In genomic region chr12:55925870-55926737, GRCh38 we compare ENCODE assay signal across 8 cellular contexts. TPM values are rescaled to one million over a fixed set of nuclear protein-coding genes. Genes with fewer than 3 reads are reported as not detected.
A peak's percentile ranks its signal among the peaks of the same experiment; 100 is the strongest.
DNase-seq lines count a peak whose midpoint lies in the region; ATAC-seq, FAIRE-seq and TF ChIP-seq lines count a peak whose summit lies in the region.

No MANE protein-coding gene starts in this region.

- 16 to 18% methylated on average over 10 of the region's 10 CpGs for WGBS in heart right ventricle, 2 donors
- 12 to 19% (median 18%) methylated on average over 10 of the region's 10 CpGs for WGBS in spleen, 5 donors

- H3K4me1 Mint-ChIP-seq in activated B cell treated with CpG ODN at 0.5 μM for 24 hours: peaks cover 63% of the 10 kb centered on the region

- H3K36me3 ChIP-seq in heart right ventricle (peaks cover 0 to 33% (median 0%) of the 10 kb centered on the region in 9 donors), spleen (peaks cover 0 to 40% (median 9%) of the 10 kb centered on the region in 6 donors)

- H3K36me3 Mint-ChIP-seq in activated B cell treated with CpG ODN at 0.5 μM for 24 hours (ENCODE audit: low read depth): peaks cover 42% of the 10 kb centered on the region

- H3K27ac ChIP-seq in heart right ventricle (peak overlapping the region; percentile 88 to 99 (median 96)), spleen (peak overlapping the region; percentile 93 to 99 (median 96))

- H3K9me3 Mint-ChIP-seq in activated B cell treated with CpG ODN at 0.5 μM for 24 hours: no peaks in the 10 kb centered on the region

- no peaks in the 10 kb centered on the region for H3K27me3 ChIP-seq in heart right ventricle
- H3K27me3 ChIP-seq in spleen (replicated peaks in 1 of 7): no peaks in the 10 kb centered on the region

- POLR2A ChIA-PET in activated B cell treated with CpG ODN at 0.5 μM for 24 hours (lab: Charles Lee): interaction anchor here (0.5 to 6.8 kb wide), 14 partner anchors 10 to 780 kb away, joined by 3 to 70 read pairs (median 4); partner anchors contain the start of genes DNAJC14, ORMDL2, RAB5B and SARNP

- no peak for FAIRE-seq in H54 (lab: Jason Lieb, UNC)

- CTCF ChIA-PET in activated B cell treated with CpG ODN at 0.5 μM for 24 hours (lab: Charles Lee): interaction anchor here (0.8 to 3.4 kb wide), 14 partner anchors 10 to 187 kb away, joined by 3 to 43 read pairs (median 4); partner anchors contain the start of genes DNAJC14, ORMDL2, PA2G4 and SARNP

- ATAC-seq in heart right ventricle (no peak), left ventricle myocardium superior (no peak), activated B cell treated with CpG ODN at 0.5 μM for 24 hours (ENCODE audit: low read depth) (peak; percentile 0), HG03457 (IDR thresholded peaks at IDR 0.05; ENCODE audit: unreplicated experiment) (no peak)

- H3K9me3 ChIP-seq in heart right ventricle: no peaks in the 10 kb centered on the region
- no peaks in the 10 kb centered on the region for H3K9me3 ChIP-seq in spleen

- H3K4me3 ChIP-seq in heart right ventricle (peak overlapping the region; percentile 69 to 100 (median 85)), spleen (peak overlapping the region; percentile 70 to 98 (median 88))

- intact Hi-C loops in heart right ventricle (cut with DNase I): loop anchor here in 7 of 10 donors (2.0 to 5.0 kb wide), 8 partner anchors 46 to 116 kb away; partner anchors contain the start of genes DNAJC14 (in 2 of the 7), RAB5B (in 1 of the 7) and RPS26 (in 1 of the 7)
- intact Hi-C loops in left ventricle myocardium superior (cut with micrococcal nuclease): loop anchor here (10.0 kb wide), 1 partner anchor 101 kb away; the partner anchor contains the start of gene DNAJC14
- intact Hi-C loops in activated B cell treated with CpG ODN at 0.5 μM for 24 hours (cut with micrococcal nuclease): loop anchor here (5.0 kb wide), 3 partner anchors 176 to 296 kb away; partner anchors contain the start of genes NABP2, PA2G4 and RNF41
- intact Hi-C loops in spleen (cut with DNase I; ENCODE audit: low total_unique reads): loop anchor here (5.0 kb wide), 1 partner anchor 94 kb away; no protein-coding TSS in a partner anchor

- peak overlapping the region; percentile 98 for H3K27ac Mint-ChIP-seq in activated B cell treated with CpG ODN at 0.5 μM for 24 hours

- no peaks in the 10 kb centered on the region for H3K27me3 Mint-ChIP-seq in activated B cell treated with CpG ODN at 0.5 μM for 24 hours

- H3K4me1 ChIP-seq in heart right ventricle (peaks cover 4 to 54% (median 32%) of the 10 kb centered on the region in 9 donors), spleen (peaks cover 37 to 92% (median 68%) of the 10 kb centered on the region in 6 donors)

- peak overlapping the region; percentile 98 for H3K4me3 Mint-ChIP-seq in activated B cell treated with CpG ODN at 0.5 μM for 24 hours

- TF ChIP-seq POLR2A in spleen (IDR thresholded peaks at IDR 0.05) (no peak), H54 (IDR thresholded peaks at IDR 0.05; ENCODE audit: low read depth, low read length) (no peak)

- TF ChIP-seq CTCF in heart right ventricle (IDR thresholded peaks at IDR 0.05) (no peak), activated B cell treated with CpG ODN at 0.5 μM for 24 hours (IDR thresholded peaks at IDR 0.05) (no peak), spleen (IDR thresholded peaks at IDR 0.05 in 8 of 11, conservative IDR thresholded peaks at IDR 0.05 in 3 of 11) (no peak)

- DNase-seq in heart right ventricle (no peak), left ventricle myocardium superior (no peak), activated B cell treated with CpG ODN at 0.5 μM for 24 hours (no peak), glomerular visceral epithelial cell (ENCODE audit: extremely low spot score) (peak; percentile 2), spleen (no peak), H54 (ENCODE audit: insufficient read length, low spot score) (no peak), DMS153 treated with DMSO at 0.1 percent for 48 hours (lab: John Stamatoyannopoulos, UW; ENCODE audit: unreplicated experiment) (no peak)

RNA-seq across cellular contexts. Expression of gene PYM1, which starts 1.6 kb away (rescaled TPM):
- total RNA-seq in heart right ventricle (10 to 100 TPM; 10.9 to 19.6 (median 16.7) TPM), left ventricle myocardium superior (16.2 TPM), activated B cell treated with CpG ODN at 0.5 μM for 24 hours (39.6 and 41.7 TPM in 2 replicates), spleen (10 to 100 TPM; 26.7 to 40.7 (median 36.6) TPM)
- polyA plus RNA-seq in heart right ventricle (10 to 100 TPM; 20.4 to 48.6 TPM), spleen (10 to 100 TPM; 48.3 to 54.0 (median 51.2) TPM)

RNA-seq across cellular contexts. Expression of gene DGKA, which starts 4.9 kb away (rescaled TPM):
- 10 to 100 TPM in 3 of 10 donors, 1 to 10 TPM in 7; 4.6 to 15.5 (median 7.0) TPM for total RNA-seq in heart right ventricle
- 10 to 100 TPM in 1 of 2 donors, 1 to 10 TPM in 1; 6.4 to 17.3 TPM for polyA plus RNA-seq in heart right ventricle
- total RNA-seq in left ventricle myocardium superior: 6.9 TPM
- total RNA-seq in activated B cell treated with CpG ODN at 0.5 μM for 24 hours: 86.8 and 95.9 TPM in 2 replicates
- 100 to 1,000 TPM; 132 to 261 (median 197) TPM for total RNA-seq in spleen
- 100 to 1,000 TPM in 2 of 3 donors, 10 to 100 TPM in 1; 73.8 to 136 (median 105) TPM for polyA plus RNA-seq in spleen

RNA-seq across cellular contexts. Expression of gene PMEL, which starts 39.7 kb away (rescaled TPM):
- total RNA-seq in heart right ventricle (1 to 10 TPM in 2 of 10 donors, under 1 TPM in 8; 0.26 to 1.3 (median 0.58) TPM), left ventricle myocardium superior (0.57 TPM), activated B cell treated with CpG ODN at 0.5 μM for 24 hours (0.27 TPM in 1 of 2 replicates, not detected in the other), spleen (1 to 10 TPM in 3 of 7 donors, under 1 TPM in 4; 0.44 to 1.6 (median 0.85) TPM)
- polyA plus RNA-seq in heart right ventricle (under 1 TPM; 0.49 to 0.66 TPM), spleen (under 1 TPM; 0.15 to 0.50 (median 0.29) TPM)

RNA-seq across cellular contexts. Expression of gene CDK2, which starts 40.5 kb away (rescaled TPM):
- total RNA-seq in heart right ventricle: 10 to 100 TPM in 4 of 10 donors, 1 to 10 TPM in 6; 5.1 to 15.2 (median 8.4) TPM
- polyA plus RNA-seq in heart right ventricle: 10 to 100 TPM in 1 of 2 donors, 1 to 10 TPM in 1; 6.9 to 18.4 TPM
- total RNA-seq in left ventricle myocardium superior: 8.4 TPM
- 25.7 and 29.0 TPM in 2 replicates for total RNA-seq in activated B cell treated with CpG ODN at 0.5 μM for 24 hours
- total RNA-seq in spleen: 10 to 100 TPM; 21.4 to 46.6 (median 30.9) TPM
- 10 to 100 TPM; 11.9 to 16.2 (median 12.9) TPM for polyA plus RNA-seq in spleen

RNA-seq across cellular contexts. Expression of gene RAB5B, which starts 47.8 kb away (rescaled TPM):
- total RNA-seq in heart right ventricle (100 to 1,000 TPM; 107 to 137 (median 122) TPM), left ventricle myocardium superior (128 TPM), activated B cell treated with CpG ODN at 0.5 μM for 24 hours (82.1 and 83.8 TPM in 2 replicates), spleen (100 to 1,000 TPM in 1 of 7 donors, 10 to 100 TPM in 6; 70.5 to 101 (median 94.4) TPM)
- polyA plus RNA-seq in heart right ventricle (10 to 100 TPM; 35.3 to 62.4 TPM), spleen (10 to 100 TPM; 30.9 to 48.4 (median 35.1) TPM)
